In the genomic region with DNA sequence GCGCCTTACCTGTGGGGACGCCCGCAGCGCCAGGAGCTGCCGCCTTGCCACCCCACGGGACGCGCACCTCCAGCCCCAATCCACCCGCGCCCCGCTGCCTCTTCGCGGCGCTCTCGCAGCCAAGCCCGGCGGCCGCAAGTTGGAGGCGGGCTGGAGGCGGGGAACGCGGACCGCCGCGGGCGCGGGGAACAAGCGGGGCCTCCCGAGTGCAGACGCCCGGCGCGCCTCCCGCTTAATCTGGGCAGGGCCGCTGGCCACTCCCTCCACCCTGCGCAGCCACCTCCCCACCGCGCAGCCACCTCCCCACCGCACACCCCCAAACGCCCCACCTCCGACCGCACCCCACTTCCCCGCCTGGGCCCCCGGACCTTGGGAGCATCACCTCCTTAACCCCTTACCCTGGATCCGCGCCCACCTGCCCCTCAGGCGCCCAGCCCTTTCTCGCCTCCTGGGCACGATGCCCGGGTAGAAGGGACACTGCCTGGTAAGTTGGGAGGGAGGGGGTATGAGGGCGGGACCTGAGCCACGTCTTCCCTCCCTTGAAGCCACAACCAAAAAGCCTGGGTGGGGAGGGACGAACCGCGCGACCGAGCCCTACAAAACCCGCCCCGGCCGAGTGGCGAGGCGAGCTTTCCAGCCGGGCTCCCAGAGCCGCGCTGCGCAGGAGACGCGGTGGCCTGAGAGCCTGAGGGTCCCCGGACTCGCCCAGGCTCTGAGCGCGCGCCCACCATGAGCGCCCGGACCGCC, we compare ENCODE assay signal across 8 cellular contexts. TPM values are rescaled to one million over a fixed set of nuclear protein-coding genes. Genes with fewer than 3 reads are reported as not detected.
DNase-seq lines count a peak whose midpoint lies in the region; ATAC-seq and TF ChIP-seq lines count a peak whose summit lies in the region.

A gene (plus strand): TSS at position 627 of the 747 bp plus-strand sequence. CDS start 103 bp downstream, at position 730.
A gene (minus strand): TSS at position 208 of the 747 bp plus-strand sequence. CDS start 16,722 bp downstream, outside the sequence.

- H3K36me3 Mint-ChIP-seq in activated CD4-positive, alpha-beta memory T cell treated with anti-CD3 and anti-CD28 coated beads, Interleukin-2, amount 10 ng/mL, durations not matched to agents 7 days and 5 days (ENCODE audit: low read depth) = no peaks in the 10 kb centered on the region

- H3K36me3 ChIP-seq in heart right ventricle = no peaks in the 10 kb centered on the region

- CTCF ChIA-PET in activated CD4-positive, alpha-beta memory T cell treated with anti-CD3 and anti-CD28 coated beads, Interleukin-2, amount 10 ng/mL, durations not matched to agents 7 days and 5 days (lab: Charles Lee) = no interaction called here

- H3K4me3 ChIP-seq in heart right ventricle = peak within 1 kb of the TSS; percentile 64 to 83 (median 72)
- peak within 1 kb of the TSS; percentile 72 for H3K4me3 ChIP-seq in retinal pigment epithelial cell (ENCODE audit: low read length)

- H3K27me3 ChIP-seq in heart right ventricle = peaks cover 0 to 36% (median 10%) of the 10 kb centered on the region in 7 donors

- no peak within 1 kb of the TSS for H3K27ac Mint-ChIP-seq in activated CD4-positive, alpha-beta memory T cell treated with anti-CD3 and anti-CD28 coated beads, Interleukin-2, amount 10 ng/mL, durations not matched to agents 7 days and 5 days

- no peaks in the 10 kb centered on the region for H3K9me3 Mint-ChIP-seq in activated CD4-positive, alpha-beta memory T cell treated with anti-CD3 and anti-CD28 coated beads, Interleukin-2, amount 10 ng/mL, durations not matched to agents 7 days and 5 days

- peaks cover 0 to 6% (median 0%) of the 10 kb centered on the region in 11 donors for H3K9me3 ChIP-seq in heart right ventricle

- peaks cover 11% of the 10 kb centered on the region for H3K4me1 Mint-ChIP-seq in activated CD4-positive, alpha-beta memory T cell treated with anti-CD3 and anti-CD28 coated beads, Interleukin-2, amount 10 ng/mL, durations not matched to agents 7 days and 5 days

- WGBS in heart right ventricle, 2 donors = 1% methylated on average over 74 to 76 of the region's 76 CpGs

- peaks cover 0 to 25% (median 3%) of the 10 kb centered on the region in 9 donors for H3K4me1 ChIP-seq in heart right ventricle

- peaks cover 68% of the 10 kb centered on the region for H3K27me3 Mint-ChIP-seq in activated CD4-positive, alpha-beta memory T cell treated with anti-CD3 and anti-CD28 coated beads, Interleukin-2, amount 10 ng/mL, durations not matched to agents 7 days and 5 days

- peak within 1 kb of the TSS; percentile 58 for H3K4me3 Mint-ChIP-seq in activated CD4-positive, alpha-beta memory T cell treated with anti-CD3 and anti-CD28 coated beads, Interleukin-2, amount 10 ng/mL, durations not matched to agents 7 days and 5 days

- POLR2A ChIA-PET in activated CD4-positive, alpha-beta memory T cell treated with anti-CD3 and anti-CD28 coated beads, Interleukin-2, amount 10 ng/mL, durations not matched to agents 7 days and 5 days (lab: Charles Lee) = no interaction called here

- peak within 1 kb of the TSS; percentile 60 to 88 (median 76) for H3K27ac ChIP-seq in heart right ventricle

- DNase-seq in GM10266 (ENCODE audit: extremely low spot score) = peak; percentile 38
- DNase-seq in activated CD4-positive, alpha-beta memory T cell treated with anti-CD3 and anti-CD28 coated beads, Interleukin-2, amount 10 ng/mL, durations not matched to agents 7 days and 5 days = peak; percentile 24
- peak; percentile 69 for DNase-seq in heart right ventricle
- DNase-seq in retinal pigment epithelial cell (ENCODE audit: low read depth) = no peak
- no peak for DNase-seq in Kasumi-1 (lab: John Stamatoyannopoulos, UW)
- no peak for DNase-seq in dedifferentiated amniotic fluid mesenchymal stem cell (ENCODE audit: extremely low spot score)

- intact Hi-C loops in heart right ventricle (cut with DNase I) = no loop called here

- TF ChIP-seq CTCF in GM10266 (IDR thresholded peaks at IDR 0.05; ENCODE audit: control insufficient read depth, insufficient read depth, low read depth, missing control alignments) = no peak
- TF ChIP-seq CTCF in heart right ventricle (IDR thresholded peaks at IDR 0.05) = peak in 2 of 9 donors; percentile 5 to 15
- TF ChIP-seq CTCF in retinal pigment epithelial cell (conservative IDR thresholded peaks at IDR 0.05; ENCODE audit: low read depth, low read length) = no peak

- ATAC-seq in GM21360 (IDR thresholded peaks at IDR 0.05; ENCODE audit: unreplicated experiment) (peak; percentile 58), HG03469 (IDR thresholded peaks at IDR 0.05; ENCODE audit: unreplicated experiment) (peak; percentile 30), heart right ventricle (peak; percentile 89 to 94 (median 92))

RNA-seq across cellular contexts. Expression of the first gene that starts in this region (rescaled TPM):
- under 1 TPM in 1 of 2 experiments, not detected in 1; 0.13 TPM for total RNA-seq in activated CD4-positive, alpha-beta memory T cell treated with anti-CD3 and anti-CD28 coated beads, Interleukin-2, amount 10 ng/mL, durations not matched to agents 7 days and 5 days
- 1 to 10 TPM; 1.0 to 6.2 (median 2.3) TPM for total RNA-seq in heart right ventricle
- 1 to 10 TPM in 1 of 2 donors, under 1 TPM in 1; 0.91 to 5.9 TPM for polyA plus RNA-seq in heart right ventricle

RNA-seq across cellular contexts. Expression of the second gene that starts in this region (rescaled TPM):
- total RNA-seq in activated CD4-positive, alpha-beta memory T cell treated with anti-CD3 and anti-CD28 coated beads, Interleukin-2, amount 10 ng/mL, durations not matched to agents 7 days and 5 days = under 1 TPM; 0.10 to 0.35 TPM
- total RNA-seq in heart right ventricle = 10 to 100 TPM in 1 of 10 donors, 1 to 10 TPM in 9; 2.2 to 11.4 (median 4.4) TPM
- polyA plus RNA-seq in heart right ventricle = 1 to 10 TPM in 1 of 2 donors, under 1 TPM in 1; 0.84 to 3.9 TPM

Comparison
In these comparisons a context has a peak if more than half of its experiments do, and no peak if none do; other contexts are left out.
1. Peak in DNase-seq in activated CD4-positive, alpha-beta memory T cell treated with anti-CD3 and anti-CD28 coated beads, Interleukin-2, amount 10 ng/mL, durations not matched to agents 7 days and 5 days; RNA of the genes that start here not detected or under 1 TPM.
2. DNase-seq: peak in GM10266 (single experiment) and heart right ventricle (2 of 2); none in retinal pigment epithelial cell (single experiment), Kasumi-1 (0 of 2) and dedifferentiated amniotic fluid mesenchymal stem cell (single experiment).
3. ATAC-seq: peak in every context shown above with its lines; median percentile 92 in heart right ventricle; 58 in GM21360; 30 in HG03469.